ENCODE assay signal across 7 cellular contexts in genomic region chr22:26484360-26484706, GRCh38. TPM values are rescaled to one million over a fixed set of nuclear protein-coding genes. Genes with fewer than 3 reads are reported as not detected.
A peak's percentile ranks its signal among the peaks of the same experiment; 100 is the strongest.
DNase-seq lines count a peak whose midpoint lies in the region; ATAC-seq and TF ChIP-seq lines count a peak whose summit lies in the region.

No MANE protein-coding gene starts in this region.

- peak overlapping the region; percentile 69 for H3K9ac ChIP-seq in H9 (ENCODE audit: extremely low read depth, insufficient read length, low read length)

- DNase-seq in H9 (no peak), NCI-H2171 treated with DMSO at 0.1 percent for 48 hours (lab: John Stamatoyannopoulos, UW) (no peak), kidney tubule cell (ENCODE audit: low spot score) (no peak), NCI-H128 (lab: John Stamatoyannopoulos, UW; ENCODE audit: unreplicated experiment) (no peak)
- DNase-seq in T-helper 2 cell treated with Interferon-gamma antibody and Interleukin-4, amounts not matched to agents 5 μg/mL and 100 μg/mL, for 36 hours (ENCODE audit: low spot score): no peak

- no peak overlapping the region for H2BK120ac ChIP-seq in H9 (ENCODE audit: low read depth, low read length, poor library complexity, severe bottlenecking)

- H3K56ac ChIP-seq in H9 (ENCODE audit: insufficient read length, low read depth, low read length): no peak overlapping the region

- H2BK15ac ChIP-seq in H9 (ENCODE audit: low read depth, low read length): no peak overlapping the region

- H3K9me3 ChIP-seq in H9 (ENCODE audit: control insufficient read depth, low read depth, low read length) (no peaks in the 10 kb centered on the region), gastroesophageal sphincter (no peaks in the 10 kb centered on the region)

- H3K27ac ChIP-seq in H9 (ENCODE audit: insufficient read length, low read depth, low read length) (no peak overlapping the region), gastroesophageal sphincter (peak overlapping the region; percentile 80 to 95 (median 94))

- H3K14ac ChIP-seq in H9 (ENCODE audit: insufficient read depth, low read length): no peak overlapping the region

- no CpG with 5 or more reads among the region's 6 CpGs for WGBS in H9 (ENCODE audit: extremely low coverage, insufficient read length, low lambda C conversion rate)
- WGBS in gastroesophageal sphincter (ENCODE audit: low coverage in 1 of 2), 2 donors: 6 to 10% methylated on average over 6 of the region's 6 CpGs

- no peak overlapping the region for H2BK5ac ChIP-seq in H9 (ENCODE audit: insufficient read length, low read length)

- no peak overlapping the region for H4K5ac ChIP-seq in H9 (ENCODE audit: insufficient read length, low read depth, low read length)

- no peak overlapping the region for H2AFZ ChIP-seq in H9 (ENCODE audit: low read length)

- H3K23ac ChIP-seq in H9 (ENCODE audit: insufficient read length, low read depth, low read length): no peak overlapping the region

- H3K9me3 Mint-ChIP-seq in H9: no peaks in the 10 kb centered on the region; a peak in 1 of 5 replicates
- H3K9me3 Mint-ChIP-seq in T-helper 2 cell treated with Interferon-gamma antibody and Interleukin-4, amounts not matched to agents 5 μg/mL and 100 μg/mL, for 36 hours: no peaks in the 10 kb centered on the region
- no peaks in the 10 kb centered on the region for H3K9me3 Mint-ChIP-seq in stimulated activated memory B cell treated with anti-CD40 and anti-IgM and Interleukin-4, amounts not matched to agents 10 μg/mL and 1 μg/mL and 100 μg/mL, for 72 hours

- H3K79me2 ChIP-seq in H9 (ENCODE audit: insufficient read depth, low read length): peaks cover 3% of the 10 kb centered on the region; the same call in 1 of the 2 replicates

- peak overlapping the region; percentile 65 for H3K4me2 ChIP-seq in H9 (ENCODE audit: insufficient read depth, insufficient read length, low read length)

- H3K4me3 ChIP-seq in gastroesophageal sphincter: peak overlapping the region; percentile 88 to 99

- H2BK12ac ChIP-seq in H9 (ENCODE audit: insufficient read length, low read depth, low read length): no peak overlapping the region

- H3K36me3 ChIP-seq in gastroesophageal sphincter: peaks cover 0 to 45% of the 10 kb centered on the region in 2 donors

- no peak overlapping the region for H4K8ac ChIP-seq in H9 (replicated peaks; ENCODE audit: insufficient read length, low read depth, low read length)

- peak overlapping the region; percentile 96 to 98 for H3K4me3 Mint-ChIP-seq in H9
- H3K4me3 Mint-ChIP-seq in T-helper 2 cell treated with Interferon-gamma antibody and Interleukin-4, amounts not matched to agents 5 μg/mL and 100 μg/mL, for 36 hours: peak overlapping the region; percentile 92
- H3K4me3 Mint-ChIP-seq in stimulated activated memory B cell treated with anti-CD40 and anti-IgM and Interleukin-4, amounts not matched to agents 10 μg/mL and 1 μg/mL and 100 μg/mL, for 72 hours: peak overlapping the region; percentile 90

- ATAC-seq in gastroesophageal sphincter: no peak
- no peak for ATAC-seq in stimulated activated memory B cell treated with anti-CD40 and anti-IgM and Interleukin-4, amounts not matched to agents 10 μg/mL and 1 μg/mL and 100 μg/mL, for 72 hours

- no peak overlapping the region for H3K18ac ChIP-seq in H9 (ENCODE audit: insufficient read length, low read depth, low read length)

- no peak overlapping the region for H2AK5ac ChIP-seq in H9 (ENCODE audit: insufficient read length, low read length)

- H3K36me3 Mint-ChIP-seq in H9 (ENCODE audit: insufficient read depth in 1 of 3, low read depth in 3 of 3): peaks cover 11 to 32% (median 31%) of the 10 kb centered on the region in 3 experiments; a peak in 6 of 7 replicates
- peaks cover 14% of the 10 kb centered on the region for H3K36me3 Mint-ChIP-seq in T-helper 2 cell treated with Interferon-gamma antibody and Interleukin-4, amounts not matched to agents 5 μg/mL and 100 μg/mL, for 36 hours (ENCODE audit: low read depth)
- peaks cover 16% of the 10 kb centered on the region for H3K36me3 Mint-ChIP-seq in stimulated activated memory B cell treated with anti-CD40 and anti-IgM and Interleukin-4, amounts not matched to agents 10 μg/mL and 1 μg/mL and 100 μg/mL, for 72 hours

- no peak for TF ChIP-seq CTCF in H9 (conservative IDR thresholded peaks at IDR 0.05)
- TF ChIP-seq CTCF in gastroesophageal sphincter (IDR thresholded peaks at IDR 0.05): no peak

- no peak for TF ChIP-seq EP300 in gastroesophageal sphincter (IDR thresholded peaks at IDR 0.05)

- no peak overlapping the region for H4K91ac ChIP-seq in H9 (ENCODE audit: insufficient read length, low read depth, low read length)

- no peaks in the 10 kb centered on the region for H4K20me1 ChIP-seq in H9 (ENCODE audit: control insufficient read depth, insufficient read depth, insufficient read length)

- H3K23me2 ChIP-seq in H9 (ENCODE audit: insufficient read length, low read depth, low read length, poor library complexity, severe bottlenecking): no peaks in the 10 kb centered on the region

- H3T11ph ChIP-seq in H9 (ENCODE audit: low read length): no peak overlapping the region

- no peak for TF ChIP-seq POLR2A in gastroesophageal sphincter (IDR thresholded peaks at IDR 0.05)

- peaks cover 10% of the 10 kb centered on the region for H3K79me1 ChIP-seq in H9 (ENCODE audit: insufficient read depth, low read depth, low read length, poor library complexity, severe bottlenecking)

- H3K4me1 Mint-ChIP-seq in H9: peaks cover 42 to 44% of the 10 kb centered on the region in 2 experiments
- peaks cover 52% of the 10 kb centered on the region for H3K4me1 Mint-ChIP-seq in T-helper 2 cell treated with Interferon-gamma antibody and Interleukin-4, amounts not matched to agents 5 μg/mL and 100 μg/mL, for 36 hours (ENCODE audit: low read depth)
- H3K4me1 Mint-ChIP-seq in stimulated activated memory B cell treated with anti-CD40 and anti-IgM and Interleukin-4, amounts not matched to agents 10 μg/mL and 1 μg/mL and 100 μg/mL, for 72 hours: peaks cover 58% of the 10 kb centered on the region

- H3K4ac ChIP-seq in H9 (ENCODE audit: low read depth, low read length): no peak overlapping the region

- H3K27me3 ChIP-seq in H9 (ENCODE audit: insufficient read depth, low read length): no peaks in the 10 kb centered on the region
- no peaks in the 10 kb centered on the region for H3K27me3 ChIP-seq in gastroesophageal sphincter

- H3K4me1 ChIP-seq in H9 (ENCODE audit: insufficient read depth, low read length) (no peaks in the 10 kb centered on the region; the same call in 1 of the 2 replicates), gastroesophageal sphincter (peaks cover 13 to 65% (median 39%) of the 10 kb centered on the region in 3 donors)

- no peak overlapping the region for H2BK20ac ChIP-seq in H9 (ENCODE audit: low read depth, low read length, poor library complexity, severe bottlenecking)

- peak overlapping the region in 2 of 3 experiments; percentile 83 to 85; a peak in 4 of 7 replicates for H3K27ac Mint-ChIP-seq in H9
- peak overlapping the region; percentile 93 for H3K27ac Mint-ChIP-seq in T-helper 2 cell treated with Interferon-gamma antibody and Interleukin-4, amounts not matched to agents 5 μg/mL and 100 μg/mL, for 36 hours
- peak overlapping the region; percentile 98 for H3K27ac Mint-ChIP-seq in stimulated activated memory B cell treated with anti-CD40 and anti-IgM and Interleukin-4, amounts not matched to agents 10 μg/mL and 1 μg/mL and 100 μg/mL, for 72 hours

- no peaks in the 10 kb centered on the region for H3K27me3 Mint-ChIP-seq in H9 (ENCODE audit: low read depth)
- H3K27me3 Mint-ChIP-seq in T-helper 2 cell treated with Interferon-gamma antibody and Interleukin-4, amounts not matched to agents 5 μg/mL and 100 μg/mL, for 36 hours (ENCODE audit: low read depth): no peaks in the 10 kb centered on the region
- no peaks in the 10 kb centered on the region for H3K27me3 Mint-ChIP-seq in stimulated activated memory B cell treated with anti-CD40 and anti-IgM and Interleukin-4, amounts not matched to agents 10 μg/mL and 1 μg/mL and 100 μg/mL, for 72 hours

RNA-seq across cellular contexts. Expression of gene SRRD, which starts 0.7 kb away (rescaled TPM):
- total RNA-seq in H9 (2021) (32.2 and 36.0 TPM in 2 replicates), gastroesophageal sphincter (10 to 100 TPM; 16.7 to 30.0 (median 23.5) TPM)

RNA-seq across cellular contexts. Expression of gene HPS4, which starts 0.8 kb away (rescaled TPM):
- 24.4 and 26.2 TPM in 2 replicates for total RNA-seq in H9 (2021)
- 10 to 100 TPM; 11.2 to 34.7 (median 20.3) TPM for total RNA-seq in gastroesophageal sphincter

RNA-seq across cellular contexts. Expression of gene TFIP11, which starts 27.9 kb away (rescaled TPM):
- 36.4 and 37.7 TPM in 2 replicates for total RNA-seq in H9 (2021)
- 10 to 100 TPM; 20.3 to 38.3 (median 21.6) TPM for total RNA-seq in gastroesophageal sphincter

RNA-seq across cellular contexts. Expression of gene ASPHD2, which starts 55.3 kb away (rescaled TPM):
- 7.1 and 8.5 TPM in 2 replicates for total RNA-seq in H9 (2021)
- total RNA-seq in gastroesophageal sphincter: 1 to 10 TPM; 1.0 to 1.4 (median 1.2) TPM
